8 cellular contexts compared by ENCODE assay signal in genomic region chr16:56681939-56682702, GRCh38. TPM values are rescaled to one million over a fixed set of nuclear protein-coding genes. Genes with fewer than 3 reads are reported as not detected.
DNase-seq lines count a peak whose midpoint lies in the region; ATAC-seq and TF ChIP-seq lines count a peak whose summit lies in the region.

Gene MT1X, plus strand, starts transcription at chr16:56682470. Its CDS starts 71 bp downstream, at chr16:56682541.

- H3K27me3 ChIP-seq in iPS-18a (ENCODE audit: control insufficient read depth, insufficient read depth, low read length) (peaks cover 32% of the 10 kb centered on the region), skeletal muscle satellite cell (ENCODE audit: control insufficient read depth, insufficient read depth, low read length) (no peaks in the 10 kb centered on the region)

- peak; percentile 66 for DNase-seq in NCI-H2107 treated with DMSO at 0.1 percent for 48 hours (lab: John Stamatoyannopoulos, UW; ENCODE audit: unreplicated experiment)
- DNase-seq in UCSD-AML1 (lab: John Stamatoyannopoulos, UW; ENCODE audit: unreplicated experiment), result peak; percentile 87

- peak within 1 kb of the TSS; percentile 81 for H3K9ac ChIP-seq in iPS-18a (ENCODE audit: low read length)
- H3K9ac ChIP-seq in skeletal muscle satellite cell (ENCODE audit: low read depth, low read length), result peak within 1 kb of the TSS; percentile 81

- peaks cover 24% of the 10 kb centered on the region for H3K27me3 Mint-ChIP-seq in brain

- peaks cover 27% of the 10 kb centered on the region for H3K4me1 Mint-ChIP-seq in brain

- H3K36me3 Mint-ChIP-seq in brain, result peaks cover 4% of the 10 kb centered on the region

- peak within 1 kb of the TSS; percentile 42 to 94 (median 83) for H3K27ac Mint-ChIP-seq in brain

- H3K9me3 ChIP-seq in iPS-18a (ENCODE audit: control insufficient read depth, low read depth, low read length) (no peaks in the 10 kb centered on the region), skeletal muscle satellite cell (replicated peaks; ENCODE audit: low read length) (no peaks in the 10 kb centered on the region)

- peak within 1 kb of the TSS; percentile 87 for H3K4me2 ChIP-seq in skeletal muscle satellite cell (ENCODE audit: low read length)

- peaks cover 10 to 14% (median 10%) of the 10 kb centered on the region in 5 experiments for H3K9me3 Mint-ChIP-seq in brain

- ATAC-seq in GM18519 (IDR thresholded peaks at IDR 0.05; ENCODE audit: low FRiP score, unreplicated experiment), result peak; percentile 89
- peak; percentile 98 for ATAC-seq in HG03045 (IDR thresholded peaks at IDR 0.05; ENCODE audit: unreplicated experiment)

- TF ChIP-seq CTCF in 22Rv1 (IDR thresholded peaks at IDR 0.05) (no peak; the same call in 1 of the 2 replicates), brain (conservative IDR thresholded peaks at IDR 0.05) (no peak)

- peaks cover 14% of the 10 kb centered on the region for H3K4me1 ChIP-seq in iPS-18a (ENCODE audit: control insufficient read depth, low read depth, low read length)
- peaks cover 25% of the 10 kb centered on the region for H3K4me1 ChIP-seq in skeletal muscle satellite cell (ENCODE audit: control insufficient read depth, insufficient read depth, low read length)

- peak within 1 kb of the TSS; percentile 88 to 91 (median 89) for H3K4me3 Mint-ChIP-seq in brain

- H3K36me3 ChIP-seq in iPS-18a (ENCODE audit: control insufficient read depth, low read depth, low read length) (no peaks in the 10 kb centered on the region), skeletal muscle satellite cell (ENCODE audit: insufficient read depth, low read length) (no peaks in the 10 kb centered on the region)

- peak within 1 kb of the TSS; percentile 83 for H3K4me3 ChIP-seq in iPS-18a (ENCODE audit: low read length)
- peak within 1 kb of the TSS; percentile 72 for H3K4me3 ChIP-seq in skeletal muscle satellite cell (ENCODE audit: low read length)

- H3K27ac ChIP-seq in 22Rv1, result peak within 1 kb of the TSS; percentile 53
- H3K27ac ChIP-seq in iPS-18a (ENCODE audit: low read length), result no peak within 1 kb of the TSS

RNA-seq across cellular contexts. Expression of gene MT1X, which starts in this region (rescaled TPM):
- polyA plus RNA-seq in brain (ENCODE audit: insufficient read depth, low read depth, low replicate concordance), result 108 TPM
- total RNA-seq in skeletal muscle satellite cell (2012; rRNA removed), result 257 and 372 TPM in 2 replicates
